Comparison of ENCODE assay signal across 22 cellular contexts in the genomic region with DNA sequence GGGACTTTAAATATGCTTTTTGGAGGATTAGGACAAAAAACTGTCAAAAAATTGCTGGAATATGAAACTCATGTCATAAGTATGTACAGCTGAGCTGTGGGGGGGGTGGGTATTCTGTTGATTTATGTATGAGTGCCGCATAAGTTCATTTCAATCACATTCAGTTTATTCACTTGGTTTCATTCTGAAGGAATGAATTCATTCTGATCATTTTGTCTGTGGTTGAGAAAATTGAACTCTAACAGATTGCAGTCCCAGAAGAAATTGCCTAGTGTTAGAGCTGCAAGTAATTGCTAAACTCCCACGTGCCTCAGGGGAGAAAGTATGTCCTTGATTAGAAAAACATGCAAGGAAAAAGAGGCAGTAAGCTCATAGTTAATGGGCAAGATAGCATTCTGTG.
DNase-seq lines count a peak whose midpoint lies in the region; ATAC-seq, FAIRE-seq and TF ChIP-seq lines count a peak whose summit lies in the region.
"Had no signal": no experiment of that assay in that cellular context is flagged by ENCODE, and none has a peak within 500 bp of the region (broad histone marks: within the 10 kb centered on the region; RNA-seq: fewer than 3 reads in every experiment).

No MANE protein-coding gene starts in this region.

- H3K9me3 Mint-ChIP-seq in glutamatergic neuron (ENCODE audit: unreplicated experiment): peaks cover 2% of the 10 kb centered on the region
- peaks cover 12% of the 10 kb centered on the region for H3K9me3 Mint-ChIP-seq in natural killer cell treated with Interleukin-12 subunit alpha and Interleukin-12 subunit beta and Interleukin-15 and Interleukin-18, amount 100 ng/mL, for 72 hours
- H3K9me3 Mint-ChIP-seq: dendritic cell treated with granulocyte-macrophage colony-stimulating factor and Interleukin-4, amounts not matched to agents 40 ng/mL and 50 ng/mL, for 4 days had no signal

- H3K9me3 ChIP-seq in T-helper 17 cell (ENCODE audit: control insufficient read depth, low read length, poor library complexity, severe bottlenecking): no peaks in the 10 kb centered on the region
- H3K9me3 ChIP-seq: tibial artery had no signal

- no peak for ATAC-seq in natural killer cell treated with Interleukin-12 subunit alpha and Interleukin-12 subunit beta and Interleukin-15 and Interleukin-18, amount 100 ng/mL, for 72 hours
- ATAC-seq in T-helper 17 cell: no peak
- ATAC-seq: K562 had no signal

- no peaks in the 10 kb centered on the region for H3K36me3 Mint-ChIP-seq in glutamatergic neuron (ENCODE audit: unreplicated experiment)
- H3K36me3 Mint-ChIP-seq in natural killer cell treated with Interleukin-12 subunit alpha and Interleukin-12 subunit beta and Interleukin-15 and Interleukin-18, amount 100 ng/mL, for 72 hours: no peaks in the 10 kb centered on the region
- H3K36me3 Mint-ChIP-seq in T-helper 17 cell (ENCODE audit: low read depth): no peaks in the 10 kb centered on the region

- H3K4me3 Mint-ChIP-seq in glutamatergic neuron (ENCODE audit: unreplicated experiment) (peak overlapping the region; percentile 32), T-helper 17 cell (no peak overlapping the region)
- no peak overlapping the region for H3K4me3 Mint-ChIP-seq in natural killer cell treated with Interleukin-12 subunit alpha and Interleukin-12 subunit beta and Interleukin-15 and Interleukin-18, amount 100 ng/mL, for 72 hours
- H3K4me3 Mint-ChIP-seq: dendritic cell treated with granulocyte-macrophage colony-stimulating factor and Interleukin-4, amounts not matched to agents 40 ng/mL and 50 ng/mL, for 4 days; H9 had no signal

- H3K4me1 Mint-ChIP-seq in glutamatergic neuron (ENCODE audit: low read depth, unreplicated experiment) (peaks cover 10% of the 10 kb centered on the region), T-helper 17 cell (no peaks in the 10 kb centered on the region)
- no peaks in the 10 kb centered on the region for H3K4me1 Mint-ChIP-seq in natural killer cell treated with Interleukin-12 subunit alpha and Interleukin-12 subunit beta and Interleukin-15 and Interleukin-18, amount 100 ng/mL, for 72 hours (ENCODE audit: low read depth in 2 of 2)
- H3K4me1 Mint-ChIP-seq: H9 had no signal

- no peak overlapping the region for H3K4me3 ChIP-seq in skeletal muscle cell (ENCODE audit: low read depth, low read length)
- H3K4me3 ChIP-seq: K562, smooth muscle cell, tibial artery had no signal

- peak; percentile 53 for DNase-seq in GM04503 (ENCODE audit: low read depth)
- peak; percentile 1 for DNase-seq in astrocyte of the hippocampus (ENCODE audit: low read depth, low spot score)
- DNase-seq in glutamatergic neuron: no peak
- DNase-seq in skeletal muscle cell (ENCODE audit: low read depth): peak; percentile 74
- no peak for DNase-seq in GM12892 (ENCODE audit: insufficient read length)
- no peak for DNase-seq in natural killer cell treated with Interleukin-12 subunit alpha and Interleukin-12 subunit beta and Interleukin-15 and Interleukin-18, amount 100 ng/mL, for 72 hours (ENCODE audit: low spot score)
- DNase-seq in T-helper 17 cell: no peak
- no peak for DNase-seq in pons (ENCODE audit: low spot score)
- DNase-seq: activated CD4-positive, alpha-beta T cell treated with anti-CD3 and anti-CD28 coated beads for 1 hour; activated gamma-delta T cell treated with Interleukin-2 at 50 U/mL for 16 hours; aorta; DMS153; H9; hypothalamus; midbrain; NCI-H2029; NCI-H524 treated with DMSO at 0.1 percent for 48 hours; T1000; tibial artery had no signal

- no peak for TF ChIP-seq POLR2A in GM12892 (IDR thresholded peaks at IDR 0.05; ENCODE audit: low read depth, low read length)

- H3K27me3 Mint-ChIP-seq in glutamatergic neuron (ENCODE audit: unreplicated experiment) (no peaks in the 10 kb centered on the region), T-helper 17 cell (no peaks in the 10 kb centered on the region)
- H3K27me3 Mint-ChIP-seq in natural killer cell treated with Interleukin-12 subunit alpha and Interleukin-12 subunit beta and Interleukin-15 and Interleukin-18, amount 100 ng/mL, for 72 hours: no peaks in the 10 kb centered on the region
- H3K27me3 Mint-ChIP-seq: dendritic cell treated with granulocyte-macrophage colony-stimulating factor and Interleukin-4, amounts not matched to agents 40 ng/mL and 50 ng/mL, for 4 days had no signal

- H3K27ac Mint-ChIP-seq in glutamatergic neuron (ENCODE audit: unreplicated experiment) (peak overlapping the region; percentile 64), T-helper 17 cell (no peak overlapping the region)
- H3K27ac Mint-ChIP-seq in natural killer cell treated with Interleukin-12 subunit alpha and Interleukin-12 subunit beta and Interleukin-15 and Interleukin-18, amount 100 ng/mL, for 72 hours: no peak overlapping the region
- H3K27ac Mint-ChIP-seq: dendritic cell treated with granulocyte-macrophage colony-stimulating factor and Interleukin-4, amounts not matched to agents 40 ng/mL and 50 ng/mL, for 4 days; H9 had no signal

- no peak for TF ChIP-seq CTCF in glutamatergic neuron (IDR thresholded peaks at IDR 0.05; ENCODE audit: partially characterized antibody, unreplicated experiment)

- no peak for FAIRE-seq in GM12892 (lab: Jason Lieb, UNC)
- FAIRE-seq: K562 had no signal

Comparison
In these comparisons a context has a peak if more than half of its experiments do, and no peak if none do; other contexts are left out.
1. DNase-seq: peak in GM04503 (single experiment), astrocyte of the hippocampus (single experiment) and skeletal muscle cell (single experiment); none in glutamatergic neuron (single experiment), GM12892 (single experiment), natural killer cell treated with Interleukin-12 subunit alpha and Interleukin-12 subunit beta and Interleukin-15 and Interleukin-18, amount 100 ng/mL, for 72 hours (single experiment), T-helper 17 cell (0 of 3) and pons (single experiment).